Comparison of ENCODE assay signal across 15 cellular contexts in genomic region chr4:113908829-113909228, GRCh38.
DNase-seq lines count a peak whose midpoint lies in the region; ATAC-seq and TF ChIP-seq lines count a peak whose summit lies in the region.
"Had no signal": no experiment of that assay in that cellular context is flagged by ENCODE, and none has a peak within 500 bp of the region (broad histone marks: within the 10 kb centered on the region; RNA-seq: fewer than 3 reads in every experiment).

No MANE protein-coding gene starts in this region.

- no peaks in the 10 kb centered on the region for H3K4me1 ChIP-seq in OCI-LY7 (ENCODE audit: insufficient read depth, low read length, poor library complexity, severe bottlenecking)

- CTCF ChIA-PET in OCI-LY7 (lab: Charles Lee; ENCODE audit: unreplicated experiment): no interaction called here

- H3K4me3 ChIP-seq in OCI-LY7 (ENCODE audit: low read depth, low read length, poor library complexity, severe bottlenecking): no peak overlapping the region

- POLR2A ChIA-PET in OCI-LY7 (lab: Charles Lee): no interaction called here

- H3K27ac Mint-ChIP-seq in immature natural killer cell: no peak overlapping the region
- H3K27ac Mint-ChIP-seq: activated CD4-positive, alpha-beta T cell treated with anti-CD3 and anti-CD28 coated beads for 36 hours had no signal

- H3K9me2 ChIP-seq in OCI-LY7 (ENCODE audit: insufficient read depth, low read length): no peaks in the 10 kb centered on the region

- TF ChIP-seq CTCF in GM10266 (IDR thresholded peaks at IDR 0.05; ENCODE audit: control insufficient read depth, insufficient read depth, low read depth, missing control alignments) (peak; percentile 16), OCI-LY7 (conservative IDR thresholded peaks at IDR 0.05; ENCODE audit: low read length) (peak; percentile 74)

- no peaks in the 10 kb centered on the region for H3K36me3 Mint-ChIP-seq in immature natural killer cell

- peak; percentile 17 for DNase-seq in CD1c-positive myeloid dendritic cell (ENCODE audit: extremely low spot score)
- no peak for DNase-seq in GM10266 (ENCODE audit: extremely low spot score)
- DNase-seq in OCI-LY7 (ENCODE audit: low spot score): peak; percentile 20
- DNase-seq in immature natural killer cell: peak in 2 of 3 donors; percentile 2 to 5
- no peak for DNase-seq in NCI-H187 (lab: John Stamatoyannopoulos, UW)
- no peak for DNase-seq in sciatic nerve (ENCODE audit: low spot score)
- no peak for DNase-seq in NCI-H2171 treated with DMSO at 0.1 percent for 48 hours (lab: John Stamatoyannopoulos, UW)
- DNase-seq: activated CD4-positive, alpha-beta T cell treated with anti-CD3 and anti-CD28 coated beads for 36 hours; activated T-cell treated with anti-CD3 and anti-CD28 coated beads, Interleukin-2, amount 50 U/mL, for 1 hour; amygdala; hypothalamus; stimulated activated CD4-positive, alpha-beta T cell treated with anti-CD3 and anti-CD28 coated beads, Interleukin-4, amount 100 ng/mL, for 1 hour had no signal

- no peaks in the 10 kb centered on the region for H3K4me1 Mint-ChIP-seq in immature natural killer cell

- intact Hi-C loops in OCI-LY7 (cut with micrococcal nuclease; ENCODE audit: unreplicated experiment): loop anchor here (2.0 to 5.0 kb wide), 2 partner anchors 362 to 514 kb away; no protein-coding TSS in a partner anchor
- intact Hi-C loops in sciatic nerve (cut with DNase I): no loop called here

- no TSS peak for BruUV-seq in OCI-LY7 (replicated peaks; lab: Mats Ljungman, UMichigan)

- H3K27me3 Mint-ChIP-seq in immature natural killer cell (ENCODE audit: low read depth in 3 of 3): peaks cover 0 to 5% (median 1%) of the 10 kb centered on the region in 3 donors
- H3K27me3 Mint-ChIP-seq: activated CD4-positive, alpha-beta T cell treated with anti-CD3 and anti-CD28 coated beads for 36 hours; naive thymus-derived CD8-positive, alpha-beta T cell had no signal

- no peaks in the 10 kb centered on the region for H3K9me3 Mint-ChIP-seq in immature natural killer cell

- no peak overlapping the region for H3K4me2 ChIP-seq in OCI-LY7 (ENCODE audit: low read length)

- H3K36me3 ChIP-seq in OCI-LY7 (ENCODE audit: insufficient read depth, low read length): no peaks in the 10 kb centered on the region

- no peaks in the 10 kb centered on the region for H3K79me2 ChIP-seq in OCI-LY7 (ENCODE audit: insufficient read depth, low read depth, low read length)

- H3K9me3 ChIP-seq in OCI-LY7 (ENCODE audit: low read length): peaks cover 6% of the 10 kb centered on the region; the same call in 1 of the 2 replicates

- no peak for ATAC-seq in sciatic nerve
- ATAC-seq: activated CD4-positive, alpha-beta T cell treated with anti-CD3 and anti-CD28 coated beads for 36 hours; esophagus mucosa; left lobe of liver had no signal

- H3K4me3 Mint-ChIP-seq in immature natural killer cell: no peak overlapping the region
- H3K4me3 Mint-ChIP-seq: activated CD4-positive, alpha-beta T cell treated with anti-CD3 and anti-CD28 coated beads for 36 hours; naive thymus-derived CD8-positive, alpha-beta T cell had no signal

- H3K27ac ChIP-seq in OCI-LY7 (ENCODE audit: low read depth, low read length, poor library complexity, severe bottlenecking): no peak overlapping the region

- no peaks in the 10 kb centered on the region for H4K20me1 ChIP-seq in OCI-LY7 (ENCODE audit: insufficient read depth, low read length)

- no peak overlapping the region for H2AFZ ChIP-seq in OCI-LY7 (ENCODE audit: low read length)

Comparison
In these comparisons a context has a peak if more than half of its experiments do, and no peak if none do; other contexts are left out.
1. DNase-seq: peak in CD1c-positive myeloid dendritic cell (single experiment), OCI-LY7 (single experiment) and immature natural killer cell (2 of 3); none in GM10266 (single experiment), NCI-H187 (0 of 2), sciatic nerve (single experiment) and NCI-H2171 treated with DMSO at 0.1 percent for 48 hours (single experiment).